Comparison of ENCODE assay signal across 36 cellular contexts in genomic region chrX:133353233-133353632, GRCh38.
"Had no signal": no experiment of that assay in that cellular context is flagged by ENCODE, and none has a peak within 500 bp of the region (broad histone marks: within the 10 kb centered on the region; RNA-seq: fewer than 3 reads in every experiment).

No MANE protein-coding gene starts in this region.

- H3K4me1 Mint-ChIP-seq: activated CD4-positive, alpha-beta T cell treated with anti-CD3 and anti-CD28 coated beads for 36 hours; activated CD4-positive, alpha-beta T cell treated with anti-CD3 and anti-CD28 coated beads, Interleukin-2, amount 10 ng/mL, durations not matched to agents 24 days and 14 days; activated CD8-positive, alpha-beta memory T cell treated with anti-CD3 and anti-CD28 coated beads, Interleukin-2, amount 10 ng/mL, durations not matched to agents 7 days and 5 days; activated naive CD4-positive, alpha-beta T cell treated with anti-CD3 and anti-CD28 coated beads, Interleukin-2, amount 50 U/mL, for 24 hours; activated naive CD8-positive, alpha-beta T cell treated with anti-CD3 and anti-CD28 coated beads for 36 hours; activated naive CD8-positive, alpha-beta T cell treated with anti-CD3 and anti-CD28 coated beads, Interleukin-2, amount 50 U/mL, for 24 hours; T-helper 17 cell had no signal

- H3K9me3 Mint-ChIP-seq: activated CD4-positive, alpha-beta memory T cell treated with anti-CD3 and anti-CD28 coated beads for 36 hours; activated CD4-positive, alpha-beta T cell treated with anti-CD3 and anti-CD28 coated beads, Interleukin-2, amount 10 ng/mL, durations not matched to agents 24 days and 14 days; activated naive CD4-positive, alpha-beta T cell treated with anti-CD3 and anti-CD28 coated beads for 36 hours; activated naive CD4-positive, alpha-beta T cell treated with anti-CD3 and anti-CD28 coated beads, Interleukin-2, amount 50 U/mL, for 24 hours; activated naive CD8-positive, alpha-beta T cell treated with anti-CD3 and anti-CD28 coated beads for 36 hours; activated naive CD8-positive, alpha-beta T cell treated with anti-CD3 and anti-CD28 coated beads, Interleukin-2, amount 50 U/mL, for 24 hours; activated T-helper 1 cell treated with anti-CD3 and anti-CD28 coated beads, Interleukin-12 subunit alpha, Interleukin-12 subunit beta, Interleukin-2, Interleukin-4 antibody, amounts not matched to agents 30 ng/mL and 10 ng/mL and 1 ng/mL, durations not matched to agents 14 hours and 24 hours and 36 hours; activated T-helper 2 cell treated with anti-CD3 and anti-CD28 coated beads, Interferon-gamma antibody, Interleukin-2, Interleukin-4, amounts not matched to agents 10 μg/mL and 5 μg/mL and 100 μg/mL, durations not matched to agents 14 hours and 24 hours and 36 hours; dendritic cell treated with granulocyte-macrophage colony-stimulating factor and Interleukin-4, amounts not matched to agents 40 ng/mL and 50 ng/mL, for 4 days; T-helper 2 cell treated with Interferon-gamma antibody and Interleukin-4, amounts not matched to agents 5 μg/mL and 100 μg/mL, for 36 hours had no signal

- H3K27me3 ChIP-seq: body of pancreas, cardiac muscle cell, colonic mucosa, esophagus muscularis mucosa, foreskin keratinocyte, gastrocnemius medialis had no signal

- H3K36me3 Mint-ChIP-seq: activated CD4-positive, alpha-beta memory T cell treated with anti-CD3 and anti-CD28 coated beads for 36 hours; activated CD8-positive, alpha-beta memory T cell treated with anti-CD3 and anti-CD28 coated beads, Interleukin-2, amount 10 ng/mL, durations not matched to agents 7 days and 5 days; activated naive CD4-positive, alpha-beta T cell treated with anti-CD3 and anti-CD28 coated beads, Interleukin-2, amount 50 U/mL, for 24 hours; activated naive CD8-positive, alpha-beta T cell treated with anti-CD3 and anti-CD28 coated beads for 36 hours had no signal

- H3K4me3 Mint-ChIP-seq: activated CD4-positive, alpha-beta memory T cell treated with anti-CD3 and anti-CD28 coated beads for 36 hours; activated CD4-positive, alpha-beta T cell treated with anti-CD3 and anti-CD28 coated beads for 36 hours; activated CD4-positive, alpha-beta T cell treated with anti-CD3 and anti-CD28 coated beads, Interleukin-2, amount 10 ng/mL, durations not matched to agents 24 days and 14 days; activated CD8-positive, alpha-beta memory T cell treated with anti-CD3 and anti-CD28 coated beads, Interleukin-2, amount 10 ng/mL, durations not matched to agents 7 days and 5 days; activated CD8-positive, alpha-beta T cell treated with anti-CD3 and anti-CD28 coated beads, Interleukin-2, amount 10 ng/mL, durations not matched to agents 7 days and 5 days; activated naive CD4-positive, alpha-beta T cell treated with anti-CD3 and anti-CD28 coated beads for 36 hours; activated naive CD4-positive, alpha-beta T cell treated with anti-CD3 and anti-CD28 coated beads, Interleukin-2, amount 50 U/mL, for 24 hours; activated naive CD8-positive, alpha-beta T cell treated with anti-CD3 and anti-CD28 coated beads for 36 hours; activated naive CD8-positive, alpha-beta T cell treated with anti-CD3 and anti-CD28 coated beads, Interleukin-2, amount 50 U/mL, for 24 hours; activated T-helper 1 cell treated with anti-CD3 and anti-CD28 coated beads, Interleukin-12 subunit alpha, Interleukin-12 subunit beta, Interleukin-2, Interleukin-4 antibody, amounts not matched to agents 30 ng/mL and 10 ng/mL and 1 ng/mL, durations not matched to agents 14 hours and 24 hours and 36 hours; dendritic cell treated with granulocyte-macrophage colony-stimulating factor and Interleukin-4, amounts not matched to agents 40 ng/mL and 50 ng/mL, for 4 days; T-helper 17 cell; T-helper 2 cell treated with Interferon-gamma antibody and Interleukin-4, amounts not matched to agents 5 μg/mL and 100 μg/mL, for 36 hours had no signal

- ATAC-seq: activated CD4-positive, alpha-beta T cell treated with anti-CD3 and anti-CD28 coated beads for 36 hours; activated CD8-positive, alpha-beta memory T cell treated with anti-CD3 and anti-CD28 coated beads, Interleukin-2, amount 10 ng/mL, durations not matched to agents 7 days and 5 days; activated CD8-positive, alpha-beta T cell treated with anti-CD3 and anti-CD28 coated beads, Interleukin-2, amount 10 ng/mL, durations not matched to agents 7 days and 5 days; activated naive CD8-positive, alpha-beta T cell treated with anti-CD3 and anti-CD28 coated beads, Interleukin-2, amount 50 U/mL, for 24 hours; body of pancreas; foreskin keratinocyte; gastrocnemius medialis; heart left ventricle; T-helper 17 cell had no signal

- H3K27ac Mint-ChIP-seq: activated CD4-positive, alpha-beta memory T cell treated with anti-CD3 and anti-CD28 coated beads for 36 hours; activated CD4-positive, alpha-beta T cell treated with anti-CD3 and anti-CD28 coated beads for 36 hours; activated CD4-positive, alpha-beta T cell treated with anti-CD3 and anti-CD28 coated beads, Interleukin-2, amount 10 ng/mL, durations not matched to agents 24 days and 14 days; activated CD8-positive, alpha-beta memory T cell treated with anti-CD3 and anti-CD28 coated beads, Interleukin-2, amount 10 ng/mL, durations not matched to agents 7 days and 5 days; activated CD8-positive, alpha-beta T cell treated with anti-CD3 and anti-CD28 coated beads, Interleukin-2, amount 10 ng/mL, durations not matched to agents 7 days and 5 days; activated naive CD4-positive, alpha-beta T cell treated with anti-CD3 and anti-CD28 coated beads for 36 hours; activated naive CD4-positive, alpha-beta T cell treated with anti-CD3 and anti-CD28 coated beads, Interleukin-2, amount 50 U/mL, for 24 hours; activated naive CD8-positive, alpha-beta T cell treated with anti-CD3 and anti-CD28 coated beads for 36 hours; activated naive CD8-positive, alpha-beta T cell treated with anti-CD3 and anti-CD28 coated beads, Interleukin-2, amount 50 U/mL, for 24 hours; activated T-helper 1 cell treated with anti-CD3 and anti-CD28 coated beads, Interleukin-12 subunit alpha, Interleukin-12 subunit beta, Interleukin-2, Interleukin-4 antibody, amounts not matched to agents 30 ng/mL and 10 ng/mL and 1 ng/mL, durations not matched to agents 14 hours and 24 hours and 36 hours; activated T-helper 2 cell treated with anti-CD3 and anti-CD28 coated beads, Interferon-gamma antibody, Interleukin-2, Interleukin-4, amounts not matched to agents 10 μg/mL and 5 μg/mL and 100 μg/mL, durations not matched to agents 14 hours and 24 hours and 36 hours; dendritic cell treated with granulocyte-macrophage colony-stimulating factor and Interleukin-4, amounts not matched to agents 40 ng/mL and 50 ng/mL, for 4 days; T-helper 17 cell; T-helper 2 cell treated with Interferon-gamma antibody and Interleukin-4, amounts not matched to agents 5 μg/mL and 100 μg/mL, for 36 hours had no signal

- H3K4me3 ChIP-seq: body of pancreas, cardiac muscle cell, colonic mucosa, dorsolateral prefrontal cortex, esophagus muscularis mucosa, gastrocnemius medialis, heart left ventricle had no signal

- H3K27me3 Mint-ChIP-seq: activated CD4-positive, alpha-beta T cell treated with anti-CD3 and anti-CD28 coated beads for 36 hours; activated CD4-positive, alpha-beta T cell treated with anti-CD3 and anti-CD28 coated beads, Interleukin-2, amount 10 ng/mL, durations not matched to agents 24 days and 14 days; activated CD8-positive, alpha-beta memory T cell treated with anti-CD3 and anti-CD28 coated beads, Interleukin-2, amount 10 ng/mL, durations not matched to agents 7 days and 5 days; activated naive CD4-positive, alpha-beta T cell treated with anti-CD3 and anti-CD28 coated beads, Interleukin-2, amount 50 U/mL, for 24 hours; activated naive CD8-positive, alpha-beta T cell treated with anti-CD3 and anti-CD28 coated beads for 36 hours; activated naive CD8-positive, alpha-beta T cell treated with anti-CD3 and anti-CD28 coated beads, Interleukin-2, amount 50 U/mL, for 24 hours; dendritic cell treated with granulocyte-macrophage colony-stimulating factor and Interleukin-4, amounts not matched to agents 40 ng/mL and 50 ng/mL, for 4 days; T-helper 17 cell had no signal

- H3K9me3 ChIP-seq: body of pancreas, colonic mucosa, esophagus muscularis mucosa, gastrocnemius medialis, heart left ventricle had no signal

- DNase-seq: activated CD4-positive, alpha-beta memory T cell treated with anti-CD3 and anti-CD28 coated beads for 36 hours; activated CD4-positive, alpha-beta T cell treated with anti-CD3 and anti-CD28 coated beads for 36 hours; activated CD4-positive, alpha-beta T cell treated with anti-CD3 and anti-CD28 coated beads, Interleukin-2, amount 10 ng/mL, durations not matched to agents 24 days and 14 days; activated CD4-positive, CD25-positive, alpha-beta regulatory T cell; activated CD4-positive, CD25-positive, alpha-beta regulatory T cell treated with anti-CD3 and anti-CD28 coated beads, Interleukin-2, amount 50 U/mL, for 72 hours; activated CD8-positive, alpha-beta memory T cell treated with anti-CD3 and anti-CD28 coated beads, Interleukin-2, amount 10 ng/mL, durations not matched to agents 7 days and 5 days; activated CD8-positive, alpha-beta memory T cell treated with anti-CD3 and anti-CD28 coated beads, Interleukin-2, amount 50 U/mL, for 4 hours; activated CD8-positive, alpha-beta T cell treated with anti-CD3 and anti-CD28 coated beads, Interleukin-2, amount 10 ng/mL, durations not matched to agents 7 days and 5 days; activated effector memory CD4-positive, alpha-beta T cell treated with anti-CD3 and anti-CD28 coated beads, Interleukin-2, amount 50 U/mL, for 16 hours; activated naive CD4-positive, alpha-beta T cell treated with anti-CD3 and anti-CD28 coated beads for 36 hours; activated naive CD8-positive, alpha-beta T cell treated with anti-CD3 and anti-CD28 coated beads for 36 hours; activated naive CD8-positive, alpha-beta T cell treated with anti-CD3 and anti-CD28 coated beads, Interleukin-2, amount 50 U/mL, for 24 hours; activated T-cell treated with anti-CD3 and anti-CD28 coated beads, Interleukin-2, amount 50 U/mL, for 1 hour; activated T-cell treated with anti-CD3 and anti-CD28 coated beads, Interleukin-2, amount 50 U/mL, for 48 hours; body of pancreas; central memory CD4-positive, alpha-beta T cell; cerebellar nuclear complex; colonic mucosa; dorsolateral prefrontal cortex; effector memory CD4-positive, alpha-beta T cell; erythroblast; foreskin keratinocyte; gastrocnemius medialis; glutamatergic neuron; heart left ventricle; hypothalamus; T-helper 17 cell; T1000; WERI-Rb-1 had no signal

- H3K4me1 ChIP-seq: colonic mucosa, foreskin keratinocyte, gastrocnemius medialis, heart left ventricle had no signal

- H3K27ac ChIP-seq: body of pancreas, cardiac muscle cell, colonic mucosa, dorsolateral prefrontal cortex, esophagus muscularis mucosa, foreskin keratinocyte, gastrocnemius medialis, heart left ventricle, WERI-Rb-1 had no signal

- H3K36me3 ChIP-seq: cardiac muscle cell, colonic mucosa, esophagus muscularis mucosa, gastrocnemius medialis, heart left ventricle, WERI-Rb-1 had no signal
